Comparison of ENCODE assay signal across 26 cellular contexts in the genomic region with DNA sequence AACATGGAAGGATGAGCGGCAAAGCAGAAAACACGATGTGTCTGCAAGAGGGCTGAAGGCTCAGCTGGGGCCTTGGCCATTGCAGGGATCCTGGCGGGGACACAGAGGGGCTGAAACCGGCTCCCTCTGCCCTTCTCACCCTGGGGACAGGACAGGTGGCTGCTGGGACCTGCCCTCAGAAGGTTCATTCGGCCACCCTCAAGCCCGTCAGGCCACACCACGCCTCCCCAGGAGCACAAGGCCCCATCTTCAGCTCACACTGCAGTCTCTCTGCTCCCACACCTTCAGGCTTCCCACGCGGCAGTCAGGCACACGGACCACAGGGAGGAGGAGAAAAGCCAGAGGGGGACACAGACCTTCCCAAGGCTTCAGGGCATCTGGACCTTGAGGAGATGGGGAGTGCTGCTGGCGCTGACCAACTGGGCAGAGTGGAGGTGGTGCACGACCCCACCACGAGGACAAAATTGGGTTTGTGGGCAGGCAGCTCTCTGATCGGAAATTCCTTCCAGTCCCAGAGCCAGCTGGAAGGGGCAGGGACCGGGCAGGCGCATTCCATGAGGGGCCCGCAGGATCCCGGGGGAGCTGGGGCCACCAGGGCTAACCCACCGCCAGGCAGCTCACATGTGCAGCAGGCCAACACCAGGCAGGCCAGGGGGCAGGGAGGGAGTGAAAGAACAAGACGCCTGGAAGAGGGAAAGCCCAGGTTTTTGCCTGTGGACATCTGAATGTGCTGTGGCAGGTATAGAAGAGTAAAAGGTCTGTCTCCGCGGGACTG.
DNase-seq lines count a peak whose midpoint lies in the region; ATAC-seq and TF ChIP-seq lines count a peak whose summit lies in the region.
"Had no signal": no experiment of that assay in that cellular context is flagged by ENCODE, and none has a peak within 500 bp of the region (broad histone marks: within the 10 kb centered on the region; RNA-seq: fewer than 3 reads in every experiment).

No MANE protein-coding gene starts in this region.

- H3K27me3 ChIP-seq in DND-41 (ENCODE audit: insufficient read depth, low read length, poor library complexity) (no peaks in the 10 kb centered on the region), NT2/D1 (ENCODE audit: insufficient read depth, insufficient read length) (no peaks in the 10 kb centered on the region), endodermal cell (ENCODE audit: control insufficient read depth, insufficient read depth, low read length, poor library complexity, severe bottlenecking) (no peaks in the 10 kb centered on the region), neural progenitor cell (no peaks in the 10 kb centered on the region)
- H3K27me3 ChIP-seq: brain microvascular endothelial cell, hepatocyte, SJSA1 had no signal

- DNase-seq in DND-41: no peak
- DNase-seq in NT2/D1 (ENCODE audit: low read depth, low spot score): no peak
- DNase-seq in endodermal cell: no peak
- no peak for DNase-seq in neural progenitor cell (ENCODE audit: low spot score)
- DNase-seq in OCI-M1 (lab: John Stamatoyannopoulos, UW): no peak
- no peak for DNase-seq in omental fat pad (ENCODE audit: low spot score)
- DNase-seq in hypothalamus (lab: John Stamatoyannopoulos, UW): no peak
- no peak for DNase-seq in AG20443 (ENCODE audit: low spot score)
- DNase-seq: activated CD4-positive, alpha-beta T cell treated with anti-CD3 and anti-CD28 coated beads, Interleukin-2, amount 10 ng/mL, durations not matched to agents 24 days and 14 days; activated naive CD4-positive, alpha-beta T cell; activated T-cell treated with anti-CD3 and anti-CD28 coated beads, Interleukin-2, amount 50 U/mL, for 4 hours; brain microvascular endothelial cell; H7; immature natural killer cell; Karpas-422; left colon; NCI-H226; NCI-H526 treated with DMSO at 0.1 percent for 48 hours; nucleus accumbens; psoas muscle; stimulated activated naive B cell treated with anti-CD40 and anti-IgM and Interleukin-4, amounts not matched to agents 10 μg/mL and 1 μg/mL and 100 μg/mL, for 72 hours; substantia nigra; trophoblast cell had no signal

- H3K79me2 ChIP-seq in DND-41 (ENCODE audit: insufficient read depth, low read length) (no peaks in the 10 kb centered on the region), neural progenitor cell (ENCODE audit: low read depth) (no peaks in the 10 kb centered on the region)
- H3K79me2 ChIP-seq: hepatocyte had no signal

- ATAC-seq in DND-41 (ENCODE audit: insufficient read depth, low read depth): no peak
- ATAC-seq in omental fat pad (ENCODE audit: low FRiP score): no peak
- ATAC-seq: activated T-cell treated with anti-CD3 and anti-CD28 coated beads, Interleukin-2, amount 50 U/mL, for 4 hours; HepG2; left colon; stimulated activated naive B cell treated with anti-CD40 and anti-IgM and Interleukin-4, amounts not matched to agents 10 μg/mL and 1 μg/mL and 100 μg/mL, for 72 hours had no signal

- H3F3A ChIP-seq in neural progenitor cell (ENCODE audit: low read depth): no peaks in the 10 kb centered on the region

- H3K27ac ChIP-seq in DND-41 (ENCODE audit: low read length): peak overlapping the region; percentile 37; the same call in 1 of the 2 replicates
- H3K27ac ChIP-seq in endodermal cell (ENCODE audit: low read depth, low read length): peak overlapping the region; percentile 18
- H3K27ac ChIP-seq in neural progenitor cell: no peak overlapping the region
- H3K27ac ChIP-seq: brain microvascular endothelial cell, hepatocyte, psoas muscle, SJSA1 had no signal

- H3K36me3 ChIP-seq in DND-41 (ENCODE audit: insufficient read depth, low read length): peaks cover 66% of the 10 kb centered on the region
- H3K36me3 ChIP-seq in NT2/D1 (ENCODE audit: insufficient read depth, insufficient read length, low read length): peaks cover 77% of the 10 kb centered on the region
- peaks cover 11% of the 10 kb centered on the region for H3K36me3 ChIP-seq in endodermal cell (ENCODE audit: control insufficient read depth, insufficient read depth, low read length)
- H3K36me3 ChIP-seq in neural progenitor cell: no peaks in the 10 kb centered on the region
- H3K36me3 ChIP-seq: brain microvascular endothelial cell, SJSA1 had no signal

- H3K9me3 Mint-ChIP-seq in endodermal cell (no peaks in the 10 kb centered on the region), neural progenitor cell (no peaks in the 10 kb centered on the region)
- H3K9me3 Mint-ChIP-seq: activated CD4-positive, alpha-beta T cell treated with anti-CD3 and anti-CD28 coated beads, Interleukin-2, amount 10 ng/mL, durations not matched to agents 24 days and 14 days; activated T-cell treated with anti-CD3 and anti-CD28 coated beads, Interleukin-2, amount 50 U/mL, for 4 hours; immature natural killer cell; stimulated activated naive B cell treated with anti-CD40 and anti-IgM and Interleukin-4, amounts not matched to agents 10 μg/mL and 1 μg/mL and 100 μg/mL, for 72 hours had no signal

- H4K20me1 ChIP-seq in DND-41 (ENCODE audit: insufficient read depth, low read length) (peaks cover 6% of the 10 kb centered on the region; the same call in 1 of the 2 replicates), neural progenitor cell (ENCODE audit: low read depth) (no peaks in the 10 kb centered on the region)

- H2AFZ ChIP-seq in DND-41 (ENCODE audit: low read depth, low read length): no peak overlapping the region
- no peak overlapping the region for H2AFZ ChIP-seq in neural progenitor cell (replicated peaks)
- H2AFZ ChIP-seq: hepatocyte had no signal

- H3K9ac ChIP-seq in DND-41 (ENCODE audit: low read depth, low read length) (no peak overlapping the region), NT2/D1 (ENCODE audit: insufficient read length, low read depth) (peak overlapping the region; percentile 35), endodermal cell (ENCODE audit: extremely low read depth, low read length, poor library complexity, severe bottlenecking) (no peak overlapping the region), neural progenitor cell (no peak overlapping the region)

- H3K9me3 ChIP-seq in DND-41 (ENCODE audit: insufficient read depth, low read length, severe bottlenecking) (no peaks in the 10 kb centered on the region), NT2/D1 (ENCODE audit: insufficient read depth, low read length) (no peaks in the 10 kb centered on the region), endodermal cell (ENCODE audit: control insufficient read depth, low read length) (no peaks in the 10 kb centered on the region), neural progenitor cell (ENCODE audit: low read depth) (no peaks in the 10 kb centered on the region)
- H3K9me3 ChIP-seq: psoas muscle, SJSA1 had no signal

- 91% methylated on average over 16 to 22 of the region's 22 CpGs for WGBS in endodermal cell (ENCODE audit: insufficient coverage in 1 of 2, insufficient read length in 1 of 2), 2 experiments

- H3K4me2 ChIP-seq in DND-41 (ENCODE audit: insufficient read depth, low read length): no peak overlapping the region
- no peak overlapping the region for H3K4me2 ChIP-seq in neural progenitor cell
- H3K4me2 ChIP-seq: hepatocyte had no signal

- TF ChIP-seq CTCF in DND-41 (IDR thresholded peaks at IDR 0.05; ENCODE audit: borderline replicate concordance, extremely low read depth, low read length, poor library complexity, severe bottlenecking) (no peak), endodermal cell (conservative IDR thresholded peaks at IDR 0.05) (no peak), neural progenitor cell (IDR thresholded peaks at IDR 0.05) (no peak), omental fat pad (IDR thresholded peaks at IDR 0.05) (no peak)

- no peak overlapping the region for H3K4me3 ChIP-seq in DND-41 (ENCODE audit: low read depth in 1 of 2, low read length in 2 of 2)
- no peak overlapping the region for H3K4me3 ChIP-seq in NT2/D1 (ENCODE audit: insufficient read length, low read depth)
- no peak overlapping the region for H3K4me3 ChIP-seq in endodermal cell (ENCODE audit: low read length)
- H3K4me3 ChIP-seq in neural progenitor cell: no peak overlapping the region
- H3K4me3 ChIP-seq: hepatocyte, psoas muscle, SJSA1 had no signal

- peaks cover 20% of the 10 kb centered on the region for H3K36me3 Mint-ChIP-seq in endodermal cell (ENCODE audit: low read depth)
- H3K36me3 Mint-ChIP-seq in neural progenitor cell: peaks cover 14% of the 10 kb centered on the region

- H3K27me3 Mint-ChIP-seq in endodermal cell (ENCODE audit: insufficient read depth) (no peaks in the 10 kb centered on the region), neural progenitor cell (ENCODE audit: insufficient read depth, low read depth) (peaks cover 3% of the 10 kb centered on the region)
- H3K27me3 Mint-ChIP-seq: activated CD4-positive, alpha-beta T cell treated with anti-CD3 and anti-CD28 coated beads, Interleukin-2, amount 10 ng/mL, durations not matched to agents 24 days and 14 days; stimulated activated naive B cell treated with anti-CD40 and anti-IgM and Interleukin-4, amounts not matched to agents 10 μg/mL and 1 μg/mL and 100 μg/mL, for 72 hours had no signal

- H3K4me1 Mint-ChIP-seq in endodermal cell (no peaks in the 10 kb centered on the region), neural progenitor cell (peaks cover 20% of the 10 kb centered on the region)
- H3K4me1 Mint-ChIP-seq: activated CD4-positive, alpha-beta T cell treated with anti-CD3 and anti-CD28 coated beads, Interleukin-2, amount 10 ng/mL, durations not matched to agents 24 days and 14 days had no signal

- no peak overlapping the region for H3K4me3 Mint-ChIP-seq in endodermal cell
- no peak overlapping the region for H3K4me3 Mint-ChIP-seq in neural progenitor cell
- H3K4me3 Mint-ChIP-seq: activated CD4-positive, alpha-beta T cell treated with anti-CD3 and anti-CD28 coated beads, Interleukin-2, amount 10 ng/mL, durations not matched to agents 24 days and 14 days; activated T-cell treated with anti-CD3 and anti-CD28 coated beads, Interleukin-2, amount 50 U/mL, for 4 hours; immature natural killer cell; stimulated activated naive B cell treated with anti-CD40 and anti-IgM and Interleukin-4, amounts not matched to agents 10 μg/mL and 1 μg/mL and 100 μg/mL, for 72 hours had no signal

- no peaks in the 10 kb centered on the region for H3K4me1 ChIP-seq in DND-41 (ENCODE audit: insufficient read depth, low read length)
- H3K4me1 ChIP-seq in NT2/D1 (ENCODE audit: insufficient read depth, insufficient read length): peaks cover 9% of the 10 kb centered on the region
- H3K4me1 ChIP-seq in endodermal cell (ENCODE audit: control insufficient read depth, insufficient read depth, low read length): no peaks in the 10 kb centered on the region
- H3K4me1 ChIP-seq in neural progenitor cell: no peaks in the 10 kb centered on the region
- H3K4me1 ChIP-seq: SJSA1 had no signal

- H3K27ac Mint-ChIP-seq in endodermal cell (peak overlapping the region; percentile 70), neural progenitor cell (peak overlapping the region; percentile 88)
- H3K27ac Mint-ChIP-seq: activated CD4-positive, alpha-beta T cell treated with anti-CD3 and anti-CD28 coated beads, Interleukin-2, amount 10 ng/mL, durations not matched to agents 24 days and 14 days; immature natural killer cell had no signal
